16 cellular contexts compared by ENCODE assay signal in genomic region chr15:44307712-44308111, GRCh38. TPM values are rescaled to one million over a fixed set of nuclear protein-coding genes. Genes with fewer than 3 reads are reported as not detected.
DNase-seq lines count a peak whose midpoint lies in the region; ATAC-seq, FAIRE-seq and TF ChIP-seq lines count a peak whose summit lies in the region.
"Had no signal": no experiment of that assay in that cellular context is flagged by ENCODE, and none has a peak within 500 bp of the region (broad histone marks: within the 10 kb centered on the region; RNA-seq: fewer than 3 reads in every experiment).

No MANE protein-coding gene starts in this region.

- H2AFZ ChIP-seq in OCI-LY7 (ENCODE audit: low read length) (no peak overlapping the region), GM12878 (ENCODE audit: control insufficient read depth, low read depth, low read length) (no peak overlapping the region)

- 24% methylated on average over 1 of the region's 1 CpG for WGBS in GM12878 (ENCODE audit: insufficient coverage, insufficient replicate concordance, low lambda C conversion rate, missing lambda C conversion rate)
- 93 to 98% (median 96%) methylated on average over 1 of the region's 1 CpG for WGBS in heart left ventricle, 4 donors

- H3F3A ChIP-seq in DOHH2 (ENCODE audit: control insufficient read depth, insufficient read depth), result no peaks in the 10 kb centered on the region

- no peaks in the 10 kb centered on the region for H3K9me2 ChIP-seq in DOHH2 (replicated peaks; ENCODE audit: control insufficient read depth, low read length)
- no peaks in the 10 kb centered on the region for H3K9me2 ChIP-seq in OCI-LY7 (ENCODE audit: insufficient read depth, low read length)

- H3K27ac ChIP-seq in DOHH2 (ENCODE audit: low read depth, low read length) (no peak overlapping the region), OCI-LY7 (ENCODE audit: low read depth, low read length, poor library complexity, severe bottlenecking) (peak overlapping the region; percentile 51), GM12878 (ENCODE audit: control insufficient read depth, insufficient read depth) (peak overlapping the region; percentile 67), heart left ventricle (no peak overlapping the region)
- H3K27ac ChIP-seq: C4-2B had no signal

- TF ChIP-seq POLR2A in GM12878 (IDR thresholded peaks at IDR 0.05; ENCODE audit: low read depth, low read length) (no peak), heart left ventricle (IDR thresholded peaks at IDR 0.05) (no peak)

- H3K36me3 Mint-ChIP-seq in activated CD8-positive, alpha-beta T cell treated with anti-CD3 and anti-CD28 coated beads for 36 hours (ENCODE audit: low read depth), result peaks cover 20% of the 10 kb centered on the region
- no peaks in the 10 kb centered on the region for H3K36me3 Mint-ChIP-seq in activated CD8-positive, alpha-beta T cell treated with anti-CD3 and anti-CD28 coated beads, Interleukin-2, amount 10 ng/mL, durations not matched to agents 7 days and 5 days (ENCODE audit: low read depth)
- H3K36me3 Mint-ChIP-seq in nephron progenitor cell (ENCODE audit: low read depth), result peaks cover 22% of the 10 kb centered on the region

- H3K4me1 ChIP-seq in DOHH2 (ENCODE audit: control insufficient read depth, low read length) (peaks cover 26% of the 10 kb centered on the region), OCI-LY7 (ENCODE audit: insufficient read depth, low read length, poor library complexity, severe bottlenecking) (peaks cover 35% of the 10 kb centered on the region), GM12878 (ENCODE audit: control insufficient read depth, insufficient read depth, low read length) (peaks cover 42% of the 10 kb centered on the region), heart left ventricle (peaks cover 0 to 22% (median 0%) of the 10 kb centered on the region in 12 donors)
- H3K4me1 ChIP-seq: HAP-1 had no signal

- FAIRE-seq in GM12878 (lab: Jason Lieb, UNC), result no peak

- H3K9ac ChIP-seq in GM12878 (ENCODE audit: control insufficient read depth, insufficient read depth, low read length), result no peak overlapping the region

- DNase-seq in activated CD8-positive, alpha-beta T cell treated with anti-CD3 and anti-CD28 coated beads for 36 hours, result no peak
- DNase-seq in activated CD8-positive, alpha-beta T cell treated with anti-CD3 and anti-CD28 coated beads, Interleukin-2, amount 10 ng/mL, durations not matched to agents 7 days and 5 days, result no peak
- DNase-seq in OCI-LY7 (ENCODE audit: low spot score) (no peak), GM12878 (ENCODE audit: low read depth, low spot score) (no peak), nephron progenitor cell (no peak), heart left ventricle (no peak), foreskin fibroblast (no peak)
- DNase-seq: DMS153; NCI-H146; NCI-H2227 treated with DMSO at 0.1 percent for 48 hours; NCI-H526; NK-92 treated with Interleukin-12 subunit alpha and Interleukin-12 subunit beta, amount 100 ng/mL, for 24 hours; PC-3 had no signal

- H3K4me3 Mint-ChIP-seq in activated CD8-positive, alpha-beta T cell treated with anti-CD3 and anti-CD28 coated beads for 36 hours, result no peak overlapping the region
- no peak overlapping the region for H3K4me3 Mint-ChIP-seq in activated CD8-positive, alpha-beta T cell treated with anti-CD3 and anti-CD28 coated beads, Interleukin-2, amount 10 ng/mL, durations not matched to agents 7 days and 5 days
- no peak overlapping the region for H3K4me3 Mint-ChIP-seq in nephron progenitor cell

- H3K9me3 ChIP-seq in DOHH2 (ENCODE audit: control insufficient read depth, insufficient read depth, low read length) (no peaks in the 10 kb centered on the region), OCI-LY7 (ENCODE audit: low read length) (no peaks in the 10 kb centered on the region), GM12878 (replicated peaks; ENCODE audit: control insufficient read depth, insufficient read depth, low read length) (no peaks in the 10 kb centered on the region), heart left ventricle (no peaks in the 10 kb centered on the region)
- H3K9me3 ChIP-seq: HAP-1 had no signal

- H3K4me2 ChIP-seq in DOHH2 (ENCODE audit: low read length) (peak overlapping the region; percentile 44; the same call in 1 of the 2 replicates), OCI-LY7 (ENCODE audit: low read length) (peak overlapping the region; percentile 66), GM12878 (ENCODE audit: control insufficient read depth, insufficient read depth) (peak overlapping the region; percentile 88)

- CTCF ChIA-PET in activated CD8-positive, alpha-beta T cell treated with anti-CD3 and anti-CD28 coated beads for 36 hours (lab: Charles Lee), result no interaction called here
- CTCF ChIA-PET in activated CD8-positive, alpha-beta T cell treated with anti-CD3 and anti-CD28 coated beads, Interleukin-2, amount 10 ng/mL, durations not matched to agents 7 days and 5 days (lab: Charles Lee), result interaction anchor here (1.2 kb wide), 1 partner anchor 11 kb away, joined by 3 read pairs; no protein-coding TSS in a partner anchor
- CTCF ChIA-PET in OCI-LY7 (lab: Charles Lee; ENCODE audit: unreplicated experiment) (no interaction called here), GM12878 (lab: Yijun Ruan, JAX) (interaction anchor here (0.7 to 3.6 kb wide), 6 partner anchors 8 to 17 kb away, joined by 3 to 19 read pairs (median 4); no protein-coding TSS in a partner anchor)

- RAD21 ChIA-PET in GM12878 (lab: Charles Lee; ENCODE audit: unreplicated experiment), result interaction anchor here (1.1 to 2.1 kb wide), 2 partner anchors 18 to 20 kb away, joined by 3 to 8 read pairs; no protein-coding TSS in a partner anchor

- no peaks in the 10 kb centered on the region for H3K9me3 Mint-ChIP-seq in activated CD8-positive, alpha-beta T cell treated with anti-CD3 and anti-CD28 coated beads for 36 hours
- no peaks in the 10 kb centered on the region for H3K9me3 Mint-ChIP-seq in activated CD8-positive, alpha-beta T cell treated with anti-CD3 and anti-CD28 coated beads, Interleukin-2, amount 10 ng/mL, durations not matched to agents 7 days and 5 days (ENCODE audit: insufficient read depth)
- no peaks in the 10 kb centered on the region for H3K9me3 Mint-ChIP-seq in nephron progenitor cell

- H3K79me2 ChIP-seq in DOHH2 (ENCODE audit: control insufficient read depth, low read length), result peaks cover 13% of the 10 kb centered on the region
- peaks cover 4% of the 10 kb centered on the region; the same call in 1 of the 2 replicates for H3K79me2 ChIP-seq in OCI-LY7 (ENCODE audit: insufficient read depth, low read depth, low read length)
- peaks cover 29% of the 10 kb centered on the region for H3K79me2 ChIP-seq in GM12878 (ENCODE audit: control insufficient read depth, insufficient read depth, low read length)

- POLR2A ChIA-PET in activated CD8-positive, alpha-beta T cell treated with anti-CD3 and anti-CD28 coated beads for 36 hours (lab: Charles Lee), result interaction anchor here (0.6 to 0.7 kb wide), 2 partner anchors 17 to 19 kb away, joined by 3 read pairs; partner anchors contain the start of gene GOLM2
- POLR2A ChIA-PET in activated CD8-positive, alpha-beta T cell treated with anti-CD3 and anti-CD28 coated beads, Interleukin-2, amount 10 ng/mL, durations not matched to agents 7 days and 5 days (lab: Charles Lee), result no interaction called here
- POLR2A ChIA-PET in OCI-LY7 (lab: Charles Lee), result interaction anchor here (0.6 to 1.4 kb wide), 6 partner anchors 9 to 245 kb away, joined by 3 to 6 read pairs (median 3); no protein-coding TSS in a partner anchor
- POLR2A ChIA-PET in GM12878 (lab: Charles Lee), result interaction anchor here (0.6 to 1.6 kb wide), 5 partner anchors 9 to 310 kb away, joined by 3 read pairs; partner anchors contain the start of gene GOLM2

- H3K27me3 ChIP-seq in DOHH2 (ENCODE audit: control insufficient read depth, low read length), result no peaks in the 10 kb centered on the region
- H3K27me3 ChIP-seq in GM12878 (replicated peaks in 1 of 2; ENCODE audit: control insufficient read depth in 2 of 2, insufficient read depth in 2 of 2, low read length in 1 of 2), result no peaks in the 10 kb centered on the region
- H3K27me3 ChIP-seq in heart left ventricle, result no peaks in the 10 kb centered on the region

- intact Hi-C loops in activated CD8-positive, alpha-beta T cell treated with anti-CD3 and anti-CD28 coated beads for 36 hours (cut with micrococcal nuclease), result loop anchor here (10.0 kb wide), 2 partner anchors 117 to 227 kb away; partner anchors contain the start of genes CTDSPL2 and EIF3J
- intact Hi-C loops in OCI-LY7 (cut with micrococcal nuclease; ENCODE audit: unreplicated experiment) (no loop called here), GM12878 (cut with micrococcal nuclease; ENCODE audit: unreplicated experiment) (loop anchor here (2.0 kb wide), 1 partner anchor 19 kb away; the partner anchor contains the start of gene GOLM2), heart left ventricle (cut with DNase I) (loop anchor here in 1 of 10 donors (2.0 kb wide), 1 partner anchor 19 kb away; the partner anchor contains the start of gene GOLM2)

- no peak for ATAC-seq in activated CD8-positive, alpha-beta T cell treated with anti-CD3 and anti-CD28 coated beads for 36 hours
- no peak for ATAC-seq in activated CD8-positive, alpha-beta T cell treated with anti-CD3 and anti-CD28 coated beads, Interleukin-2, amount 10 ng/mL, durations not matched to agents 7 days and 5 days
- ATAC-seq in GM12878 (no peak), heart left ventricle (no peak)
- ATAC-seq: PC-3 had no signal

- H4K20me1 ChIP-seq in DOHH2 (ENCODE audit: control insufficient read depth, insufficient read depth, low read depth, low read length) (peaks cover 4% of the 10 kb centered on the region; the same call in 1 of the 2 replicates), OCI-LY7 (ENCODE audit: insufficient read depth, low read length) (0 out of 2 replicates have a peak, but pooled peaks cover 4% of the 10 kb centered on the region), GM12878 (ENCODE audit: control insufficient read depth, insufficient read depth) (no peaks in the 10 kb centered on the region)

- peaks cover 4% of the 10 kb centered on the region for H3K36me3 ChIP-seq in DOHH2 (ENCODE audit: control insufficient read depth, low read length)
- H3K36me3 ChIP-seq in OCI-LY7 (ENCODE audit: insufficient read depth, low read length), result no peaks in the 10 kb centered on the region
- H3K36me3 ChIP-seq in GM12878 (ENCODE audit: control insufficient read depth in 2 of 2, insufficient read depth in 2 of 2, low read length in 1 of 2), result no peaks in the 10 kb centered on the region; a peak in 1 of 4 replicates
- H3K36me3 ChIP-seq in heart left ventricle, result peaks cover 0 to 7% (median 0%) of the 10 kb centered on the region in 9 donors
- H3K36me3 ChIP-seq: HAP-1 had no signal

- BruUV-seq in OCI-LY7 (replicated peaks; lab: Mats Ljungman, UMichigan) (no TSS peak), GM12878 (replicated peaks; lab: Mats Ljungman, UMichigan) (no TSS peak)

- TF ChIP-seq CTCF in activated CD8-positive, alpha-beta T cell treated with anti-CD3 and anti-CD28 coated beads for 36 hours (IDR thresholded peaks at IDR 0.05), result no peak
- TF ChIP-seq CTCF in DOHH2 (IDR thresholded peaks at IDR 0.05; ENCODE audit: low read depth, low read length, poor library complexity, severe bottlenecking) (no peak), OCI-LY7 (conservative IDR thresholded peaks at IDR 0.05; ENCODE audit: low read length) (no peak), GM12878 (IDR thresholded peaks at IDR 0.05 in 2 of 3, conservative IDR thresholded peaks at IDR 0.05 in 1 of 3; ENCODE audit: control insufficient read depth in 2 of 3, extremely low read depth in 1 of 3, insufficient read depth in 1 of 3, low read depth in 3 of 3, low read length in 3 of 3) (no peak), nephron progenitor cell (IDR thresholded peaks at IDR 0.05) (no peak), heart left ventricle (IDR thresholded peaks at IDR 0.05) (no peak), foreskin fibroblast (IDR thresholded peaks at IDR 0.05; ENCODE audit: low read depth, low read length) (no peak)

- H3K4me3 ChIP-seq in DOHH2 (ENCODE audit: low read length), result no peak overlapping the region
- H3K4me3 ChIP-seq in OCI-LY7 (ENCODE audit: low read depth, low read length, poor library complexity, severe bottlenecking), result peak overlapping the region; percentile 33
- H3K4me3 ChIP-seq in GM12878, result no peak overlapping the region
- no peak overlapping the region for H3K4me3 ChIP-seq in heart left ventricle
- no peak overlapping the region for H3K4me3 ChIP-seq in foreskin fibroblast (ENCODE audit: low read depth in 1 of 2, low read length in 2 of 2)
- H3K4me3 ChIP-seq: HAP-1 had no signal

- SMC1A ChIA-PET in GM12878 (lab: Charles Lee; ENCODE audit: uncharacterized antibody, unreplicated experiment), result interaction anchor here (0.5 to 6.2 kb wide), 5 partner anchors 8 to 18 kb away, joined by 3 to 69 read pairs (median 4); partner anchors contain the start of gene GOLM2

- H3K27ac Mint-ChIP-seq in activated CD8-positive, alpha-beta T cell treated with anti-CD3 and anti-CD28 coated beads for 36 hours, result peak overlapping the region; percentile 96
- no peak overlapping the region for H3K27ac Mint-ChIP-seq in activated CD8-positive, alpha-beta T cell treated with anti-CD3 and anti-CD28 coated beads, Interleukin-2, amount 10 ng/mL, durations not matched to agents 7 days and 5 days
- no peak overlapping the region for H3K27ac Mint-ChIP-seq in nephron progenitor cell

- TF ChIP-seq RAD21 in GM12878 (IDR thresholded peaks at IDR 0.05; ENCODE audit: insufficient read depth, low read depth, low read length), result no peak

- peaks cover 40% of the 10 kb centered on the region for H3K4me1 Mint-ChIP-seq in activated CD8-positive, alpha-beta T cell treated with anti-CD3 and anti-CD28 coated beads for 36 hours (ENCODE audit: low read depth)
- H3K4me1 Mint-ChIP-seq in activated CD8-positive, alpha-beta T cell treated with anti-CD3 and anti-CD28 coated beads, Interleukin-2, amount 10 ng/mL, durations not matched to agents 7 days and 5 days (ENCODE audit: low read depth), result peaks cover 18% of the 10 kb centered on the region
- no peaks in the 10 kb centered on the region for H3K4me1 Mint-ChIP-seq in nephron progenitor cell

- no peaks in the 10 kb centered on the region for H3K27me3 Mint-ChIP-seq in activated CD8-positive, alpha-beta T cell treated with anti-CD3 and anti-CD28 coated beads for 36 hours
- H3K27me3 Mint-ChIP-seq in activated CD8-positive, alpha-beta T cell treated with anti-CD3 and anti-CD28 coated beads, Interleukin-2, amount 10 ng/mL, durations not matched to agents 7 days and 5 days (ENCODE audit: low read depth), result no peaks in the 10 kb centered on the region
- H3K27me3 Mint-ChIP-seq in nephron progenitor cell (ENCODE audit: low read depth, poor library complexity), result no peaks in the 10 kb centered on the region

- in situ Hi-C loops in GM12878 (cut with MboI), result no loop called here

- TF ChIP-seq EP300 in GM12878 (IDR thresholded peaks at IDR 0.05; ENCODE audit: borderline replicate concordance in 1 of 2, control insufficient read depth in 1 of 2, low read depth in 2 of 2, low read length in 2 of 2), result no peak

RNA-seq across cellular contexts. Expression of gene GOLM2, which starts 19.2 kb away (rescaled TPM):
- 10 to 100 TPM; 23.5 to 24.7 TPM for total RNA-seq in activated CD8-positive, alpha-beta T cell treated with anti-CD3 and anti-CD28 coated beads for 36 hours
- 10 to 100 TPM; 39.8 to 47.0 TPM for total RNA-seq in activated CD8-positive, alpha-beta T cell treated with anti-CD3 and anti-CD28 coated beads, Interleukin-2, amount 10 ng/mL, durations not matched to agents 7 days and 5 days
- 38.7 and 46.9 TPM in 2 replicates for total RNA-seq in OCI-LY7 (2014; rRNA removed; shearing (Covaris generic))
- total RNA-seq in OCI-LY7 (2022) (56.5 and 59.0 TPM in 2 replicates), GM12878 (2014; rRNA removed) (47.4 and 49.6 TPM in 2 replicates), GM12878 (2014; rRNA removed; fragmentation: Illumina TruSeq; extraction: Trizol) (58.9 and 59.2 TPM in 2 replicates), GM12878 (2021) (45.2 and 48.4 TPM in 2 replicates), heart left ventricle (10 to 100 TPM; 20.8 to 54.7 (median 29.9) TPM)
- 58.5 and 73.6 TPM in 2 replicates for total RNA-seq in GM12878 (2013; cell fraction: nucleolus; rRNA removed)
- polyA plus RNA-seq in GM12878 (2011; ENCODE audit: low read depth), result 12.2 TPM
- polyA plus RNA-seq in GM12878 (2011; rRNA removed) (23.5 and 35.6 TPM in 2 replicates), GM12878 (2014; fragmentation: Illumina TruSeq; extraction: Trizol) (39.0 and 49.7 TPM in 2 replicates), GM12878 (2014; fragmentation: Nextera tagmentation; extraction: Ambion mirVana) (10 to 100 TPM; 10.9 to 15.1 TPM), GM12878 (2014; rRNA removed) (25.5 and 28.0 TPM in 2 replicates), GM12878 (2016; fragmentation: Nextera tagmentation; extraction: Ambion mirVana) (10 to 100 TPM; 46.1 to 47.1 TPM), heart left ventricle (10 to 100 TPM; 10.6 to 23.3 TPM)
- 11.0 and 12.7 TPM in 2 replicates for polyA plus RNA-seq in GM12878 (2011; cell fraction: cytosol; rRNA removed)
- 7.1 and 10.0 TPM in 2 replicates for polyA plus RNA-seq in GM12878 (2011; cell fraction: nucleus; rRNA removed)
- 19.5 and 20.7 TPM in 2 replicates for polyA plus RNA-seq in GM12878 (2012)
- 18.8 and 22.5 TPM in 2 replicates for polyA minus RNA-seq in GM12878 (2011; rRNA and poly(A)+ RNA removed)
- 13.9 and 15.1 TPM in 2 replicates for polyA minus RNA-seq in GM12878 (2011; cell fraction: cytosol; rRNA and poly(A)+ RNA removed)
- 10.9 and 22.2 TPM in 2 replicates for polyA minus RNA-seq in GM12878 (2011; cell fraction: nucleus; rRNA and poly(A)+ RNA removed)

Comparison
In these comparisons a context has a peak if more than half of its experiments do, and no peak if none do; other contexts are left out.
1. CTCF ChIA-PET loops: an anchor here in activated CD8-positive, alpha-beta T cell treated with anti-CD3 and anti-CD28 coated beads, Interleukin-2, amount 10 ng/mL, durations not matched to agents 7 days and 5 days (1.2 kb wide) and GM12878 (0.7 to 3.6 kb wide); none called in activated CD8-positive, alpha-beta T cell treated with anti-CD3 and anti-CD28 coated beads for 36 hours and OCI-LY7.
2. H3K27ac ChIP-seq: peak in OCI-LY7 (single experiment) and GM12878 (single experiment); none in DOHH2 (single experiment) and heart left ventricle (0 of 12).
3. Peak in every context shown above with its lines, with median percentiles within 50 percentile points of each other: H3K4me2 ChIP-seq.